In the genomic region with DNA sequence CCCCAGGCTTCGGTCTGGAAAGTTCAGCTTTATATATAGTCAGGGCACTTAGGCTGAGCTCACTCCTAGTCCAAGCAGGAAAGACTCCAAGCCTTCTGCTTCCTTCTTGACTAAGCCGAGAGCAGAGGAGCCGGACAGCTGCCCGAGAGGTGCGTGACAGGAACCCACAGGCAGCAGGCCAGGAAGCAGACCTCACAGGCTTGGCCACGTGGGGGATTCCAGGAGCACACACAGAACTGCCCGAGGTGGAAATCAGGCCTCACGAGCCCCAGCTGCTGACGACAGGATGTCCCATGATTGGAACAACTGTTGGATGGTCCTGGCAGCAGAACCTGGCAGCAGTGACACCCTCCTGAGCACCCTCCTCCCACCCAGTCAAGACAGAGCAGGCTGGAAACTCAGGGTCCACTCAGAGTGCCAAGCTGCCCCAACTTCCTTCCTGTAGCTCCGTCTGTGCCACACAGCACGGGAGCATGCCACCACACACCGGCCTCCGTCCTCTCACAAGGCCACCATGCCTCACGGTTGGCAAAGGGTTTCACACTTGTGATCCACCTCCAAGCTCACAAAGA, we compare ENCODE assay signal across 8 cellular contexts. TPM values are rescaled to one million over a fixed set of nuclear protein-coding genes. Genes with fewer than 3 reads are reported as not detected.
DNase-seq lines count a peak whose midpoint lies in the region; ATAC-seq and TF ChIP-seq lines count a peak whose summit lies in the region.

No MANE protein-coding gene starts in this region.

- H3K9me3 Mint-ChIP-seq in activated T-cell treated with anti-CD3 and anti-CD28 coated beads, Interleukin-2, amount 50 U/mL, for 4 hours = no peaks in the 10 kb centered on the region
- H3K9me3 Mint-ChIP-seq in progenitor cell of endocrine pancreas (ENCODE audit: low read depth) = no peaks in the 10 kb centered on the region

- H3K4me2 ChIP-seq in GM23248 (ENCODE audit: unreplicated experiment) = no peak overlapping the region

- H3K9me3 ChIP-seq in GM23248 (ENCODE audit: low read depth) (no peaks in the 10 kb centered on the region), sigmoid colon (no peaks in the 10 kb centered on the region)

- H3K9ac ChIP-seq in GM23248 = no peak overlapping the region

- in situ Hi-C loops in GM23248 (cut with MboI) = no loop called here

- no peaks in the 10 kb centered on the region for H3K27me3 ChIP-seq in ACC112 (ENCODE audit: insufficient read depth, low read length)
- no peaks in the 10 kb centered on the region for H3K27me3 ChIP-seq in GM23248 (replicated peaks; ENCODE audit: insufficient read depth)
- no peaks in the 10 kb centered on the region for H3K27me3 ChIP-seq in sigmoid colon

- no peak overlapping the region for H3K27ac Mint-ChIP-seq in progenitor cell of endocrine pancreas

- peaks cover 69% of the 10 kb centered on the region for H3K4me1 Mint-ChIP-seq in activated T-cell treated with anti-CD3 and anti-CD28 coated beads, Interleukin-2, amount 50 U/mL, for 4 hours (ENCODE audit: low read depth)
- H3K4me1 Mint-ChIP-seq in progenitor cell of endocrine pancreas (ENCODE audit: low read depth) = peaks cover 32% of the 10 kb centered on the region

- peak in 2 of 4 donors; percentile 68 to 84 for TF ChIP-seq EP300 in sigmoid colon (IDR thresholded peaks at IDR 0.05)

- intact Hi-C loops in sigmoid colon (cut with DNase I) = loop anchor here (2.0 kb wide), 1 partner anchor 105 kb away; no protein-coding TSS in a partner anchor

- H4K20me1 ChIP-seq in GM23248 (ENCODE audit: insufficient read depth) = no peaks in the 10 kb centered on the region

- no peak for TF ChIP-seq POLR2A in sigmoid colon (IDR thresholded peaks at IDR 0.05)

- H3K4me1 ChIP-seq in ACC112 (ENCODE audit: control insufficient read depth, insufficient read depth, low read length, unreplicated experiment) = peaks cover 51% of the 10 kb centered on the region
- peaks cover 41% of the 10 kb centered on the region for H3K4me1 ChIP-seq in GM23248 (ENCODE audit: insufficient read depth)
- H3K4me1 ChIP-seq in sigmoid colon = peaks cover 0 to 39% (median 27%) of the 10 kb centered on the region in 4 donors

- TF ChIP-seq CTCF in fibroblast of villous mesenchyme (IDR thresholded peaks at IDR 0.05; ENCODE audit: insufficient read depth, low read depth, low read length) = no peak
- no peak for TF ChIP-seq CTCF in sigmoid colon (IDR thresholded peaks at IDR 0.05)
- no peak for TF ChIP-seq CTCF in progenitor cell of endocrine pancreas (IDR thresholded peaks at IDR 0.05; ENCODE audit: unreplicated experiment)

- H3K27ac ChIP-seq in ACC112 (ENCODE audit: low read depth, low read length) = peak overlapping the region; percentile 47; the same call in 1 of the 2 replicates
- H3K27ac ChIP-seq in GM23248 = no peak overlapping the region
- H3K27ac ChIP-seq in sigmoid colon = peak overlapping the region; percentile 76 to 87 (median 78)

- H3K36me3 Mint-ChIP-seq in activated T-cell treated with anti-CD3 and anti-CD28 coated beads, Interleukin-2, amount 50 U/mL, for 4 hours (ENCODE audit: insufficient read depth) = peaks cover 6% of the 10 kb centered on the region
- no peaks in the 10 kb centered on the region for H3K36me3 Mint-ChIP-seq in progenitor cell of endocrine pancreas (ENCODE audit: insufficient read depth)

- 83 to 85% methylated on average over 14 of the region's 14 CpGs for WGBS in GM23248 (ENCODE audit: low coverage in 1 of 2, low lambda C conversion rate in 2 of 2, missing lambda C conversion rate in 2 of 2), 2 experiments
- WGBS in sigmoid colon, 2 donors = 52 to 74% methylated on average over 14 of the region's 14 CpGs

- H3K79me2 ChIP-seq in ACC112 (ENCODE audit: control insufficient read depth, insufficient read depth, low read length, unreplicated experiment) (no peaks in the 10 kb centered on the region), GM23248 (ENCODE audit: insufficient read depth) (no peaks in the 10 kb centered on the region)

- no peaks in the 10 kb centered on the region for H3K9me2 ChIP-seq in GM23248 (ENCODE audit: insufficient read depth)

- H3K4me3 ChIP-seq in ACC112 (ENCODE audit: low read depth, low read length) (no peak overlapping the region), GM23248 (no peak overlapping the region), fibroblast of villous mesenchyme (ENCODE audit: low read depth, low read length) (no peak overlapping the region), sigmoid colon (no peak overlapping the region)

- H3K36me3 ChIP-seq in ACC112 (ENCODE audit: insufficient read depth, low read length) (no peaks in the 10 kb centered on the region), GM23248 (ENCODE audit: low read depth) (no peaks in the 10 kb centered on the region), sigmoid colon (no peaks in the 10 kb centered on the region)

- peaks cover 35% of the 10 kb centered on the region for H3F3A ChIP-seq in GM23248 (ENCODE audit: insufficient read depth)

- ATAC-seq in activated T-cell treated with anti-CD3 and anti-CD28 coated beads, Interleukin-2, amount 50 U/mL, for 4 hours = peak in 1 of 2 donors; percentile 16
- ATAC-seq in HG03354 (IDR thresholded peaks at IDR 0.05; ENCODE audit: poor library complexity, severe bottlenecking, unreplicated experiment) = no peak

- H3K27me3 Mint-ChIP-seq in activated T-cell treated with anti-CD3 and anti-CD28 coated beads, Interleukin-2, amount 50 U/mL, for 4 hours (ENCODE audit: low read depth) = no peaks in the 10 kb centered on the region
- no peaks in the 10 kb centered on the region for H3K27me3 Mint-ChIP-seq in progenitor cell of endocrine pancreas

- no peak overlapping the region for H3K4me3 Mint-ChIP-seq in activated T-cell treated with anti-CD3 and anti-CD28 coated beads, Interleukin-2, amount 50 U/mL, for 4 hours
- no peak overlapping the region for H3K4me3 Mint-ChIP-seq in progenitor cell of endocrine pancreas (ENCODE audit: low read depth)

- peak; percentile 30 for DNase-seq in GM23248
- DNase-seq in activated T-cell treated with anti-CD3 and anti-CD28 coated beads, Interleukin-2, amount 50 U/mL, for 4 hours = peak; percentile 29
- peak; percentile 86 for DNase-seq in fibroblast of villous mesenchyme (ENCODE audit: low read depth)
- peak; percentile 91 for DNase-seq in sigmoid colon
- DNase-seq in progenitor cell of endocrine pancreas (ENCODE audit: low spot score, unreplicated experiment) = no peak
- DNase-seq in putamen (ENCODE audit: low spot score) = no peak

- no peak overlapping the region for H2AFZ ChIP-seq in ACC112 (ENCODE audit: low read length, unreplicated experiment)
- H2AFZ ChIP-seq in GM23248 = no peak overlapping the region

RNA-seq across cellular contexts. Expression of a gene that starts 5.4 kb away (rescaled TPM):
- 5.5 and 28.3 TPM in 2 replicates for total RNA-seq in GM23248 (2014; rRNA removed; shearing (Covaris generic))
- polyA plus RNA-seq in GM23248 (2016; fragmentation: Nextera tagmentation; extraction: Ambion mirVana) (5.6 and 6.5 TPM in 2 replicates), sigmoid colon (10 to 100 TPM in 1 of 3 donors, 1 to 10 TPM in 2; 6.6 to 21.1 (median 8.6) TPM)
- 10 to 100 TPM; 18.1 to 29.8 (median 22.0) TPM for total RNA-seq in activated T-cell treated with anti-CD3 and anti-CD28 coated beads, Interleukin-2, amount 50 U/mL, for 4 hours
- total RNA-seq in fibroblast of villous mesenchyme (10.0 and 10.8 TPM in 2 replicates), sigmoid colon (10 to 100 TPM; 10.7 to 36.2 (median 26.5) TPM), progenitor cell of endocrine pancreas (76.0 and 76.4 TPM in 2 replicates)

RNA-seq across cellular contexts. Expression of a gene that starts 25.5 kb away (rescaled TPM):
- 68.1 and 73.0 TPM in 2 replicates for total RNA-seq in GM23248 (2014; rRNA removed; shearing (Covaris generic))
- 34.6 and 37.1 TPM in 2 replicates for polyA plus RNA-seq in GM23248 (2016; fragmentation: Nextera tagmentation; extraction: Ambion mirVana)
- 10 to 100 TPM in 2 of 3 donors, 1 to 10 TPM in 1; 8.9 to 12.2 (median 10.7) TPM for total RNA-seq in activated T-cell treated with anti-CD3 and anti-CD28 coated beads, Interleukin-2, amount 50 U/mL, for 4 hours
- 17.1 and 19.4 TPM in 2 replicates for total RNA-seq in fibroblast of villous mesenchyme
- 100 to 1,000 TPM in 1 of 4 donors, 10 to 100 TPM in 3; 15.3 to 104 (median 26.1) TPM for total RNA-seq in sigmoid colon
- 10 to 100 TPM; 18.5 to 41.4 (median 35.4) TPM for polyA plus RNA-seq in sigmoid colon
- total RNA-seq in progenitor cell of endocrine pancreas = 8.4 and 10.2 TPM in 2 replicates

Comparison
In these comparisons a context has a peak if more than half of its experiments do, and no peak if none do; other contexts are left out.
1. DNase-seq: peak in GM23248 (single experiment), activated T-cell treated with anti-CD3 and anti-CD28 coated beads, Interleukin-2, amount 50 U/mL, for 4 hours (single experiment), fibroblast of villous mesenchyme (single experiment) and sigmoid colon (single experiment); none in progenitor cell of endocrine pancreas (single experiment) and putamen (single experiment).